In genomic region chr2:39120771-39121522, GRCh38 we compare ENCODE assay signal across 8 cellular contexts. TPM values are rescaled to one million over a fixed set of nuclear protein-coding genes. Genes with fewer than 3 reads are reported as not detected.
A peak's percentile ranks its signal among the peaks of the same experiment; 100 is the strongest.
DNase-seq lines count a peak whose midpoint lies in the region; ATAC-seq and TF ChIP-seq lines count a peak whose summit lies in the region.

SOS1 (minus strand) TSS chr2:39121051; CDS start chr2:39120422, 629 bp downstream.

- no peak for TF ChIP-seq CTCF in BJ (IDR thresholded peaks at IDR 0.05; ENCODE audit: insufficient read depth, low read depth, low read length)
- TF ChIP-seq CTCF in choroid plexus epithelial cell (conservative IDR thresholded peaks at IDR 0.05; ENCODE audit: low read depth, low read length), result no peak

- CTCF ChIA-PET in BJ (lab: Yijun Ruan, JAX), result interaction anchor here (0.8 to 4.5 kb wide), 7 partner anchors 9 to 108 kb away, joined by 3 to 56 read pairs (median 5); no protein-coding TSS in a partner anchor

- H3K36me3 ChIP-seq in BJ (ENCODE audit: control insufficient read depth, insufficient read depth, low read length), result no peaks in the 10 kb centered on the region

- peak; percentile 62 for DNase-seq in BJ (ENCODE audit: low read depth)
- peak; percentile 71 for DNase-seq in NCI-H524 treated with DMSO at 0.1 percent for 48 hours (lab: John Stamatoyannopoulos, UW)
- DNase-seq in activated CD4-positive, alpha-beta T cell treated with anti-CD3 and anti-CD28 coated beads for 4 hours, result peak; percentile 92 to 93
- DNase-seq in choroid plexus epithelial cell (ENCODE audit: low read depth), result peak; percentile 95
- DNase-seq in kidney glomerular epithelial cell (lab: John Stamatoyannopoulos, UW), result peak; percentile 90
- DNase-seq in stimulated activated CD4-positive, alpha-beta T cell treated with anti-CD3 and anti-CD28 coated beads, Interleukin-1b, Interleukin-23, amount 100 ng/mL, for 1 hour (ENCODE audit: low read depth in 2 of 2), result peak; percentile 80 to 82

- peak; percentile 54 for ATAC-seq in GM19324 (IDR thresholded peaks at IDR 0.05; ENCODE audit: low FRiP score, unreplicated experiment)
- peak; percentile 50 for ATAC-seq in HG03460 (IDR thresholded peaks at IDR 0.05; ENCODE audit: unreplicated experiment)

- no peaks in the 10 kb centered on the region for H3K27me3 ChIP-seq in BJ (ENCODE audit: control insufficient read depth, insufficient read depth, low read length)

- peak within 1 kb of the TSS; percentile 56 for H3K4me3 ChIP-seq in BJ (ENCODE audit: low read depth, low read length)
- H3K4me3 ChIP-seq in choroid plexus epithelial cell (ENCODE audit: low read depth, low read length), result peak within 1 kb of the TSS; percentile 81

- POLR2A ChIA-PET in BJ (lab: Charles Lee), result interaction anchor here (0.5 to 0.6 kb wide), 2 partner anchors 10 to 35 kb away, joined by 3 to 12 read pairs; no protein-coding TSS in a partner anchor

RNA-seq across cellular contexts. Expression of gene SOS1, which starts in this region (rescaled TPM):
- 12.9 and 23.3 TPM in 2 replicates for polyA plus RNA-seq in BJ (2011; rRNA removed)
- 14.0 and 19.8 TPM in 2 replicates for polyA minus RNA-seq in BJ (2011; rRNA and poly(A)+ RNA removed)

Comparison
In these comparisons a context has a peak if more than half of its experiments do, and no peak if none do; other contexts are left out.
1. Peak in every context shown above with its lines: DNase-seq, ATAC-seq and H3K4me3 ChIP-seq.